In genomic region chr7:1539346-1540321, GRCh38 we compare ENCODE assay signal across 11 cellular contexts. TPM values are rescaled to one million over a fixed set of nuclear protein-coding genes. Genes with fewer than 3 reads are reported as not detected.
DNase-seq lines count a peak whose midpoint lies in the region; ATAC-seq and TF ChIP-seq lines count a peak whose summit lies in the region.
"Had no signal": no experiment of that assay in that cellular context is flagged by ENCODE, and none has a peak within 500 bp of the region (broad histone marks: within the 10 kb centered on the region; RNA-seq: fewer than 3 reads in every experiment).

No MANE protein-coding gene starts in this region.

- H3K27ac ChIP-seq in SJSA1 (peak overlapping the region; percentile 100; the same call in 1 of the 2 replicates), right atrium auricular region (peak overlapping the region; percentile 99 to 100), stomach smooth muscle (ENCODE audit: low read length) (peak overlapping the region; percentile 98)

- H3K27me3 Mint-ChIP-seq in natural killer cell (ENCODE audit: low read depth in 2 of 2) = no peaks in the 10 kb centered on the region
- H3K27me3 Mint-ChIP-seq: brain had no signal

- no peaks in the 10 kb centered on the region for H3K36me3 Mint-ChIP-seq in natural killer cell
- H3K36me3 Mint-ChIP-seq: brain had no signal

- H3K4me1 ChIP-seq in SJSA1 (replicated peaks) (peaks cover 41% of the 10 kb centered on the region), right atrium auricular region (peaks cover 0 to 46% of the 10 kb centered on the region in 2 donors), stomach smooth muscle (ENCODE audit: control insufficient read depth, insufficient read depth, low read length) (peaks cover 35% of the 10 kb centered on the region)

- intact Hi-C loops in natural killer cell (cut with micrococcal nuclease) = no loop called here

- H3K27me3 ChIP-seq in SJSA1 (replicated peaks) = no peaks in the 10 kb centered on the region
- H3K27me3 ChIP-seq in right atrium auricular region = no peaks in the 10 kb centered on the region
- H3K27me3 ChIP-seq in stomach smooth muscle (ENCODE audit: control insufficient read depth in 1 of 2, insufficient read depth in 2 of 2, low read length in 2 of 2) = no peaks in the 10 kb centered on the region

- no peaks in the 10 kb centered on the region for H3K4me1 Mint-ChIP-seq in natural killer cell

- H3K27ac Mint-ChIP-seq in natural killer cell = peak overlapping the region in 1 of 2 donors; percentile 31

- peaks cover 82% of the 10 kb centered on the region for H3K36me3 ChIP-seq in SJSA1
- peaks cover 62% of the 10 kb centered on the region for H3K36me3 ChIP-seq in right atrium auricular region
- H3K36me3 ChIP-seq in stomach smooth muscle (ENCODE audit: control insufficient read depth in 2 of 2, insufficient read depth in 2 of 2, low read length in 2 of 2) = peaks cover 7 to 14% of the 10 kb centered on the region in 2 donors

- ATAC-seq in natural killer cell = no peak
- ATAC-seq: stimulated activated naive CD8-positive, alpha-beta T cell treated with anti-CD3 and anti-CD28 coated beads, Interleukin-15, Interleukin-2, amounts not matched to agents 100 U/mL and 50 U/mL, for 24 hours had no signal

- no peak overlapping the region for H3K9ac ChIP-seq in stomach smooth muscle (ENCODE audit: low read length in 2 of 2)

- H3K9me3 Mint-ChIP-seq in natural killer cell = no peaks in the 10 kb centered on the region

- H3K4me3 Mint-ChIP-seq in natural killer cell = no peak overlapping the region

- DNase-seq in SJSA1 (ENCODE audit: low read depth in 1 of 2, low spot score in 2 of 2) (no peak), right atrium auricular region (ENCODE audit: low spot score) (no peak), NCI-H146 (lab: John Stamatoyannopoulos, UW) (no peak), natural killer cell (no peak), ureter (ENCODE audit: low spot score) (no peak)
- DNase-seq: NCI-H510A treated with DMSO at 0.1 percent for 48 hours; stimulated activated naive CD8-positive, alpha-beta T cell treated with anti-CD3 and anti-CD28 coated beads, Interleukin-15, Interleukin-2, amounts not matched to agents 100 U/mL and 50 U/mL, for 24 hours had no signal

- H3K4me3 ChIP-seq in SJSA1 (no peak overlapping the region), right atrium auricular region (peak overlapping the region in 1 of 2 donors; percentile 42), stomach smooth muscle (ENCODE audit: low read length in 2 of 2) (no peak overlapping the region)

- no peaks in the 10 kb centered on the region for H3K9me3 ChIP-seq in SJSA1 (replicated peaks)
- no peaks in the 10 kb centered on the region for H3K9me3 ChIP-seq in right atrium auricular region
- H3K9me3 ChIP-seq in stomach smooth muscle (ENCODE audit: control insufficient read depth in 2 of 2, low read length in 2 of 2) = no peaks in the 10 kb centered on the region

- no peak for TF ChIP-seq CTCF in right atrium auricular region (IDR thresholded peaks at IDR 0.05)
- TF ChIP-seq CTCF in natural killer cell (IDR thresholded peaks at IDR 0.05) = no peak

RNA-seq across cellular contexts. Expression of gene MAFK, which starts 9.1 kb away (rescaled TPM):
- total RNA-seq in SJSA1 (2014; rRNA removed; shearing (Covaris generic)) = 47.2 and 51.7 TPM in 2 replicates
- total RNA-seq in right atrium auricular region = 10 to 100 TPM; 29.6 to 70.9 TPM
- 10 to 100 TPM; 57.9 to 71.3 (median 62.8) TPM for total RNA-seq in natural killer cell
- 34.6 TPM for total RNA-seq in ureter

RNA-seq across cellular contexts. Expression of gene TMEM184A, which starts 16.4 kb away (rescaled TPM):
- total RNA-seq in SJSA1 (2014; rRNA removed; shearing (Covaris generic)) = 1.8 and 3.2 TPM in 2 replicates
- total RNA-seq in right atrium auricular region (under 1 TPM in 1 of 2 donors, not detected in 1; 0.28 TPM), natural killer cell (under 1 TPM in 1 of 3 donors, not detected in 2; 0.14 TPM), ureter (142 TPM)
- total RNA-seq: activated CD8-positive, alpha-beta memory T cell treated with anti-CD3 and anti-CD28 coated beads for 36 hours; T-helper 1 cell treated with Interleukin-12 subunit alpha and Interleukin-12 subunit beta and Interleukin-4 antibody, amounts not matched to agents 30 ng/mL and 1 ng/mL, for 36 hours had no signal

RNA-seq across cellular contexts. Expression of gene PSMG3, which starts 30.2 kb away (rescaled TPM):
- 63.9 and 84.7 TPM in 2 replicates for total RNA-seq in SJSA1 (2014; rRNA removed; shearing (Covaris generic))
- total RNA-seq in right atrium auricular region (10 to 100 TPM; 21.5 to 22.3 TPM), natural killer cell (10 to 100 TPM; 19.0 to 21.4 (median 20.5) TPM), ureter (32.0 TPM)

RNA-seq across cellular contexts. Expression of gene INTS1, which starts 35.4 kb away (rescaled TPM):
- 34.9 and 36.8 TPM in 2 replicates for total RNA-seq in SJSA1 (2014; rRNA removed; shearing (Covaris generic))
- total RNA-seq in right atrium auricular region = 10 to 100 TPM; 29.0 to 47.0 TPM
- total RNA-seq in natural killer cell = 100 to 1,000 TPM in 2 of 3 donors, 10 to 100 TPM in 1; 92.7 to 115 (median 111) TPM
- 97.5 TPM for total RNA-seq in ureter

Comparison
In these comparisons a context has a peak if more than half of its experiments do, and no peak if none do; other contexts are left out.
1. RNA of gene TMEM184A, which starts 16.4 kb away (total RNA-seq): 142 TPM in ureter (single experiment); 1.8 to 3.2 TPM in SJSA1, 0.28 TPM in right atrium auricular region and 0.14 TPM in natural killer cell; every median in the first group is over 10 times any median in the second.
2. Peak in every context shown above with its lines, with median percentiles within 50 percentile points of each other: H3K27ac ChIP-seq.